Comparison of ENCODE assay signal across 8 cellular contexts in genomic region chr15:99791881-99792807, GRCh38. TPM values are rescaled to one million over a fixed set of nuclear protein-coding genes. Genes with fewer than 3 reads are reported as not detected.
DNase-seq lines count a peak whose midpoint lies in the region; ATAC-seq, FAIRE-seq and TF ChIP-seq lines count a peak whose summit lies in the region.
"Not testable (repeated sequence)": the region's sequence is repeated elsewhere in the genome, so short reads cannot be mapped to it uniquely, and the experiment has no call there.

No MANE protein-coding gene starts in this region.

- intact Hi-C loops in HCT116 (cut with micrococcal nuclease) = loop anchor here (5.0 kb wide), 1 partner anchor 550 kb away; the partner anchor contains the start of gene ADAMTS17
- intact Hi-C loops in GM12878 (cut with micrococcal nuclease; ENCODE audit: unreplicated experiment) = not testable (repeated sequence)

- ATAC-seq in HCT116 = peak; percentile 76
- ATAC-seq in GM12878 = not testable (repeated sequence)

- not testable (repeated sequence) for FAIRE-seq in GM12878 (lab: Jason Lieb, UNC)
- peak; percentile 17 for FAIRE-seq in urothelium cell line (lab: Jason Lieb, UNC)

- not testable (repeated sequence) for H3K4me1 ChIP-seq in HCT116 (ENCODE audit: control insufficient read depth in 1 of 2, insufficient read depth in 2 of 2, low read length in 2 of 2); SJCRH30; GM12878 (ENCODE audit: control insufficient read depth, insufficient read depth, low read length)

- H3K79me2 ChIP-seq in HCT116 (ENCODE audit: insufficient read depth, low read length); GM12878 (ENCODE audit: control insufficient read depth, insufficient read depth, low read length): not testable (repeated sequence)

- peaks cover 10% of the 10 kb centered on the region for H3K27me3 ChIP-seq in HCT116 (ENCODE audit: insufficient read depth, low read length)
- H3K27me3 ChIP-seq in SJCRH30; GM12878 (replicated peaks in 1 of 2; ENCODE audit: control insufficient read depth in 2 of 2, insufficient read depth in 2 of 2, low read length in 1 of 2): not testable (repeated sequence)

- TF ChIP-seq CTCF in HCT116 (IDR thresholded peaks at IDR 0.05 in 2 of 3, conservative IDR thresholded peaks at IDR 0.05 in 1 of 3; ENCODE audit: borderline replicate concordance in 1 of 3, insufficient read depth in 1 of 3, low read depth in 2 of 3, low read length in 2 of 3) = peak; percentile 47 to 80 (median 48); a peak in 5 of 6 replicates
- TF ChIP-seq CTCF in LNCAP (IDR thresholded peaks at IDR 0.05) = 0 out of 2 replicates have a peak, but pooled peaks have one; percentile 16
- TF ChIP-seq CTCF in GM12878 (IDR thresholded peaks at IDR 0.05 in 2 of 3, conservative IDR thresholded peaks at IDR 0.05 in 1 of 3; ENCODE audit: control insufficient read depth in 2 of 3, extremely low read depth in 1 of 3, insufficient read depth in 1 of 3, low read depth in 3 of 3, low read length in 3 of 3) = peak in 2 of 3 experiments; percentile 2 to 4; a peak in 1 of 6 replicates

- H3K4me2 ChIP-seq in HCT116 (ENCODE audit: low read length); GM12878 (ENCODE audit: control insufficient read depth, insufficient read depth): not testable (repeated sequence)

- in situ Hi-C loops in GM12878 (cut with MboI) = loop anchor here (10.0 kb wide), 1 partner anchor 1973 kb away; no protein-coding TSS in a partner anchor

- H2AFZ ChIP-seq in HCT116 (ENCODE audit: low read depth, low read length, poor library complexity, severe bottlenecking); GM12878 (ENCODE audit: control insufficient read depth, low read depth, low read length): not testable (repeated sequence)

- not testable (repeated sequence) for TF ChIP-seq EP300 in GM12878 (IDR thresholded peaks at IDR 0.05; ENCODE audit: borderline replicate concordance in 1 of 2, control insufficient read depth in 1 of 2, low read depth in 2 of 2, low read length in 2 of 2)

- H3K9ac ChIP-seq in HCT116 (ENCODE audit: low read length); GM12878 (ENCODE audit: control insufficient read depth, insufficient read depth, low read length): not testable (repeated sequence)

- not testable (repeated sequence) for H3K4me3 ChIP-seq in HCT116 (replicated peaks in 1 of 2; ENCODE audit: low read depth in 1 of 2, low read length in 2 of 2); SJCRH30; GM12878

- H4K20me1 ChIP-seq in HCT116 (ENCODE audit: insufficient read depth); GM12878 (ENCODE audit: control insufficient read depth, insufficient read depth): not testable (repeated sequence)

- CTCF ChIA-PET in HCT116 (lab: Charles Lee) = interaction anchor here (0.6 kb wide), 1 partner anchor 1980 kb away, joined by 4 read pairs; no protein-coding TSS in a partner anchor
- CTCF ChIA-PET in GM12878 (lab: Yijun Ruan, JAX) = not testable (repeated sequence)

- H3K9me2 ChIP-seq in HCT116 (ENCODE audit: insufficient read depth) = not testable (repeated sequence)

- SMC1A ChIA-PET in GM12878 (lab: Charles Lee; ENCODE audit: uncharacterized antibody, unreplicated experiment) = not testable (repeated sequence)

- DNase-seq in DMS53 treated with DMSO at 0.1 percent for 48 hours (lab: John Stamatoyannopoulos, UW; ENCODE audit: unreplicated experiment) (peak; percentile 1), NCI-H748 (lab: John Stamatoyannopoulos, UW; ENCODE audit: unreplicated experiment) (peak; percentile 1), SJCRH30 (peak; percentile 29 to 33), iPS-NIHi11 (ENCODE audit: low spot score) (peak; percentile 29)
- DNase-seq in HCT116 (ENCODE audit: low read depth, low spot score); GM12878 (ENCODE audit: low read depth, low spot score); urothelium cell line (ENCODE audit: low spot score): not testable (repeated sequence)

- H3K9me3 ChIP-seq in HCT116 (ENCODE audit: control insufficient read depth in 1 of 2, insufficient read depth in 1 of 2, low read depth in 1 of 2, low read length in 2 of 2); SJCRH30 (replicated peaks); GM12878 (replicated peaks; ENCODE audit: control insufficient read depth, insufficient read depth, low read length): not testable (repeated sequence)

- RAD21 ChIA-PET in HCT116 (lab: Charles Lee; ENCODE audit: low non-redundant PET in 1 of 2, low total read pairs in 2 of 2, uncharacterized antibody in 2 of 2, unreplicated experiment in 2 of 2); GM12878 (lab: Charles Lee; ENCODE audit: unreplicated experiment): not testable (repeated sequence)

- H3K36me3 ChIP-seq in HCT116 (ENCODE audit: control insufficient read depth in 1 of 2, insufficient read depth in 2 of 2, low read length in 2 of 2); SJCRH30; GM12878 (ENCODE audit: control insufficient read depth in 2 of 2, insufficient read depth in 2 of 2, low read length in 1 of 2): not testable (repeated sequence)

- WGBS in GM12878 (ENCODE audit: insufficient coverage, insufficient replicate concordance, low lambda C conversion rate, missing lambda C conversion rate) = 80% methylated on average over 21 of the region's 22 CpGs

- TF ChIP-seq RAD21 in HCT116 (IDR thresholded peaks at IDR 0.05; ENCODE audit: low read depth) (peak; percentile 55), GM12878 (IDR thresholded peaks at IDR 0.05; ENCODE audit: insufficient read depth, low read depth, low read length) (peak; percentile 21; the same call in 1 of the 2 replicates)

- BruUV-seq in HCT116 (replicated peaks; lab: Mats Ljungman, UMichigan); GM12878 (replicated peaks; lab: Mats Ljungman, UMichigan): not testable (repeated sequence)

- POLR2A ChIA-PET in HCT116 (lab: Charles Lee); GM12878 (lab: Charles Lee): not testable (repeated sequence)

- TF ChIP-seq POLR2A in HCT116 (IDR thresholded peaks at IDR 0.05; ENCODE audit: borderline replicate concordance, extremely low read depth, insufficient read depth, insufficient read length); GM12878 (IDR thresholded peaks at IDR 0.05; ENCODE audit: low read depth, low read length): not testable (repeated sequence)

- not testable (repeated sequence) for H3K27ac ChIP-seq in HCT116 (ENCODE audit: low read depth, low read length); SJCRH30; GM12878 (ENCODE audit: control insufficient read depth, insufficient read depth)

RNA-seq across cellular contexts. Expression of gene LYSMD4, which starts 58.9 kb away (rescaled TPM):
- total RNA-seq in HCT116 (2021; ENCODE audit: unreplicated experiment) = 8.6 TPM
- 3.1 and 5.0 TPM in 2 replicates for polyA plus RNA-seq in HCT116 (2012)
- total RNA-seq in SJCRH30 (2014; rRNA removed; shearing (Covaris generic)) = 7.5 and 7.7 TPM in 2 replicates
- 6.6 and 8.7 TPM in 2 replicates for total RNA-seq in GM12878 (2013; cell fraction: nucleolus; rRNA removed)
- total RNA-seq in GM12878 (2014; rRNA removed) = 5.3 and 5.7 TPM in 2 replicates
- total RNA-seq in GM12878 (2014; rRNA removed; fragmentation: Illumina TruSeq; extraction: Trizol) = 3.3 and 3.6 TPM in 2 replicates
- 4.1 and 5.2 TPM in 2 replicates for total RNA-seq in GM12878 (2021)
- polyA plus RNA-seq in GM12878 (2011; ENCODE audit: low read depth) = 3.3 TPM
- 2.0 and 2.4 TPM in 2 replicates for polyA plus RNA-seq in GM12878 (2011; rRNA removed)
- polyA plus RNA-seq in GM12878 (2011; cell fraction: cytosol; rRNA removed) = 3.1 and 3.4 TPM in 2 replicates
- 10.5 and 12.5 TPM in 2 replicates for polyA plus RNA-seq in GM12878 (2011; cell fraction: nucleus; rRNA removed)
- 4.5 and 5.5 TPM in 2 replicates for polyA plus RNA-seq in GM12878 (2012)
- 2.9 and 3.1 TPM in 2 replicates for polyA plus RNA-seq in GM12878 (2014; fragmentation: Illumina TruSeq; extraction: Trizol)
- 1 to 10 TPM; 1.8 to 5.2 TPM for polyA plus RNA-seq in GM12878 (2014; fragmentation: Nextera tagmentation; extraction: Ambion mirVana)
- polyA plus RNA-seq in GM12878 (2014; rRNA removed) = 4.2 and 5.4 TPM in 2 replicates
- polyA plus RNA-seq in GM12878 (2016; fragmentation: Nextera tagmentation; extraction: Ambion mirVana) = 1 to 10 TPM; 3.6 to 5.8 TPM
- 1.8 and 3.6 TPM in 2 replicates for polyA minus RNA-seq in GM12878 (2011; rRNA and poly(A)+ RNA removed)
- 0.80 and 0.83 TPM in 2 replicates for polyA minus RNA-seq in GM12878 (2011; cell fraction: cytosol; rRNA and poly(A)+ RNA removed)
- 4.7 and 5.9 TPM in 2 replicates for polyA minus RNA-seq in GM12878 (2011; cell fraction: nucleus; rRNA and poly(A)+ RNA removed)
